ENCODE assay signal across 8 cellular contexts in the genomic region with DNA sequence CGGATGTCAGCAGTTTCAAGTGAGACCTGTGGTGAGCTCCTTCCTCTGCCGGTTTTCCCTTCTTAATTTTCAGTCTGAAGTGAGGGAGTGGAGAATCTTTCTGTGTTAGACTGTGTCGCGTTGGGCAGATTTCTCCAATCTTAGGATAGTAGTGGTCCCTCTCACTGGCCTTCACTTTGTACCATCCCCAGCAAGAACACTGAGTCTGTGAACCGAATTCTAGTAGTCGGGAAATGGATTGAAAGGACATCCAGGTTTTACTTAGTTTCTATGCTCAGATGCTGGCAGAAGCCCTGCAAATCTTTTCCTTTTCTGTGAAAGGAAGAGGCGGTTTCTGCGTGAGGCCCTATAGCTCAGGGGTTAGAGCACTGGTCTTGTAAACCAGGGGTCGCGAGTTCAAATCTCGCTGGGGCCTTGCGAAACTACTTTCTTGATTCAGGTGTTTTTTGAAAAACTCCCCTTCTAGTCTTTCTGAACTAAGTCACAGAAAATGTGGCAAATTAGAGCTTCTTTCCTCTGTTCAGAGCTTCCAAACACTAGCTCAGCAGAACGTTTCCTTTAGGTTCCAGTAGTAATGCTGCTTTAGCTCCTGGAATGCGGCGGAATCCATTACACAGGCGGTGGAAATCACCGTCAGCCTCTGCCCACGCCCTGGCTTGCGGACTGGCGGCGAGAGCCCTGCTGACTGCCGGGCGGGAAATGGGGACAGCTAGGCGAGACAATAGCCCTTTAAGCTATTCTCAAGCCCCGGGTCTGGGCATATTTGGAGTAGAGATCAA. TPM values are rescaled to one million over a fixed set of nuclear protein-coding genes. Genes with fewer than 3 reads are reported as not detected.
DNase-seq lines count a peak whose midpoint lies in the region; ATAC-seq, FAIRE-seq and TF ChIP-seq lines count a peak whose summit lies in the region.

No MANE protein-coding gene starts in this region.

- no peaks in the 10 kb centered on the region for H3K9me1 ChIP-seq in keratinocyte (ENCODE audit: control insufficient read depth, extremely low read depth, insufficient read depth, low read length)

- H3K4me1 ChIP-seq in DOHH2 (ENCODE audit: control insufficient read depth, low read length) (peaks cover 44% of the 10 kb centered on the region), HCT116 (ENCODE audit: control insufficient read depth in 1 of 2, insufficient read depth in 2 of 2, low read length in 2 of 2) (peaks cover 27 to 64% of the 10 kb centered on the region in 2 experiments), keratinocyte (ENCODE audit: control insufficient read depth, extremely low read depth, insufficient read depth, low read length) (peaks cover 19% of the 10 kb centered on the region)

- FAIRE-seq in keratinocyte (lab: Jason Lieb, UNC), result no peak

- no TSS peak for BruUV-seq in HCT116 (replicated peaks; lab: Mats Ljungman, UMichigan)

- peaks cover 16% of the 10 kb centered on the region for H3K4me1 Mint-ChIP-seq in activated B cell treated with CpG ODN at 0.5 μM for 24 hours

- H3K36me3 ChIP-seq in DOHH2 (ENCODE audit: control insufficient read depth, low read length) (no peaks in the 10 kb centered on the region), HCT116 (ENCODE audit: control insufficient read depth in 1 of 2, insufficient read depth in 2 of 2, low read length in 2 of 2) (no peaks in the 10 kb centered on the region), keratinocyte (ENCODE audit: control insufficient read depth in 2 of 2, extremely low read depth in 1 of 2, insufficient read depth in 2 of 2, low read length in 2 of 2) (no peaks in the 10 kb centered on the region)

- no peaks in the 10 kb centered on the region for H3K27me3 Mint-ChIP-seq in activated B cell treated with CpG ODN at 0.5 μM for 24 hours

- peak overlapping the region; percentile 95 for H3K4me2 ChIP-seq in DOHH2 (ENCODE audit: low read length)
- H3K4me2 ChIP-seq in HCT116 (ENCODE audit: low read length), result peak overlapping the region; percentile 96
- peak overlapping the region; percentile 88 for H3K4me2 ChIP-seq in keratinocyte (ENCODE audit: control insufficient read depth, extremely low read depth, insufficient read depth, low read depth, low read length)

- H2AFZ ChIP-seq in HCT116 (ENCODE audit: low read depth, low read length, poor library complexity, severe bottlenecking), result peak overlapping the region; percentile 92
- peak overlapping the region; percentile 96 for H2AFZ ChIP-seq in keratinocyte (ENCODE audit: control insufficient read depth, low read length)

- intact Hi-C loops in HCT116 (cut with micrococcal nuclease) (loop anchor here (1.0 to 5.0 kb wide), 6 partner anchors 18 to 339 kb away; a partner anchor contains a TSS), activated B cell treated with CpG ODN at 0.5 μM for 24 hours (cut with micrococcal nuclease) (loop anchor here (1.0 to 5.0 kb wide), 10 partner anchors 13 to 831 kb away; a partner anchor contains a TSS)

- TF ChIP-seq POLR2A in HCT116 (IDR thresholded peaks at IDR 0.05; ENCODE audit: borderline replicate concordance, extremely low read depth, insufficient read depth, insufficient read length), result peak; percentile 17

- no peak for TF ChIP-seq RAD21 in HCT116 (IDR thresholded peaks at IDR 0.05; ENCODE audit: low read depth)

- DNase-seq in HCT116 (ENCODE audit: low read depth, low spot score) (peak; percentile 83), NCI-H2107 (lab: John Stamatoyannopoulos, UW) (peak; percentile 50), activated B cell treated with CpG ODN at 0.5 μM for 24 hours (peak; percentile 68), keratinocyte (ENCODE audit: low read depth, low spot score) (peak; percentile 85)
- peak; percentile 89 for DNase-seq in central memory CD4-positive, alpha-beta T cell
- peak; percentile 83 for DNase-seq in stimulated activated CD4-positive, alpha-beta T cell treated with anti-CD3 and anti-CD28 coated beads, Interleukin-12 subunit alpha, Interleukin-12 subunit beta, amount 100 ng/mL, for 4 hours

- H3K27ac ChIP-seq in DOHH2 (ENCODE audit: low read depth, low read length) (peak overlapping the region; percentile 76), HCT116 (ENCODE audit: low read depth, low read length) (peak overlapping the region; percentile 97), keratinocyte (ENCODE audit: control insufficient read depth, insufficient read depth, low read length) (peak overlapping the region; percentile 90)

- RAD21 ChIA-PET in HCT116 (lab: Charles Lee; ENCODE audit: low non-redundant PET in 1 of 2, low total read pairs in 2 of 2, uncharacterized antibody in 2 of 2, unreplicated experiment in 2 of 2), result interaction anchor here (1.0 to 1.1 kb wide), 2 partner anchors 18 to 19 kb away, joined by 4 read pairs; no protein-coding TSS in a partner anchor

- POLR2A ChIA-PET in HCT116 (lab: Charles Lee) (interaction anchor here (1.2 to 6.1 kb wide), 9 partner anchors 10 to 338 kb away, joined by 4 to 47 read pairs (median 9); a partner anchor contains a TSS), activated B cell treated with CpG ODN at 0.5 μM for 24 hours (lab: Charles Lee) (interaction anchor here (0.7 to 7.4 kb wide), 24 partner anchors 9 to 422 kb away, joined by 3 to 180 read pairs (median 7); a partner anchor contains a TSS)

- peak overlapping the region; percentile 96 for H3K4me3 ChIP-seq in DOHH2 (ENCODE audit: low read length)
- H3K4me3 ChIP-seq in HCT116 (replicated peaks in 1 of 2; ENCODE audit: low read depth in 1 of 2, low read length in 2 of 2), result peak overlapping the region; percentile 65 to 72
- H3K4me3 ChIP-seq in keratinocyte (ENCODE audit: control insufficient read depth in 2 of 3, extremely low read depth in 1 of 3, insufficient read depth in 2 of 3, low read depth in 1 of 3, low read length in 3 of 3), result peak overlapping the region; percentile 75 to 87 (median 84)

- H3K36me3 Mint-ChIP-seq in activated B cell treated with CpG ODN at 0.5 μM for 24 hours (ENCODE audit: low read depth), result no peaks in the 10 kb centered on the region

- H3K9me3 ChIP-seq in DOHH2 (ENCODE audit: control insufficient read depth, insufficient read depth, low read length) (no peaks in the 10 kb centered on the region), HCT116 (ENCODE audit: control insufficient read depth in 1 of 2, insufficient read depth in 1 of 2, low read depth in 1 of 2, low read length in 2 of 2) (no peaks in the 10 kb centered on the region), keratinocyte (ENCODE audit: control insufficient read depth, low read depth, low read length) (no peaks in the 10 kb centered on the region)

- H3K27me3 ChIP-seq in DOHH2 (ENCODE audit: control insufficient read depth, low read length), result peaks cover 5% of the 10 kb centered on the region
- H3K27me3 ChIP-seq in HCT116 (ENCODE audit: insufficient read depth, low read length), result no peaks in the 10 kb centered on the region
- no peaks in the 10 kb centered on the region for H3K27me3 ChIP-seq in keratinocyte (ENCODE audit: control insufficient read depth, extremely low read depth, insufficient read depth, low read length)

- CTCF ChIA-PET in HCT116 (lab: Charles Lee) (interaction anchor here (0.7 to 6.1 kb wide), 9 partner anchors 10 to 266 kb away, joined by 3 to 59 read pairs (median 13); no protein-coding TSS in a partner anchor), activated B cell treated with CpG ODN at 0.5 μM for 24 hours (lab: Charles Lee) (interaction anchor here (0.6 to 8.0 kb wide), 13 partner anchors 10 to 354 kb away, joined by 3 to 95 read pairs (median 7); no protein-coding TSS in a partner anchor)

- ATAC-seq in HCT116 (peak; percentile 13), activated B cell treated with CpG ODN at 0.5 μM for 24 hours (ENCODE audit: low read depth) (peak; percentile 27), GM18519 (IDR thresholded peaks at IDR 0.05; ENCODE audit: low FRiP score, unreplicated experiment) (no peak)

- H3K9me2 ChIP-seq in DOHH2 (replicated peaks; ENCODE audit: control insufficient read depth, low read length) (no peaks in the 10 kb centered on the region), HCT116 (ENCODE audit: insufficient read depth) (no peaks in the 10 kb centered on the region)

- H3F3A ChIP-seq in DOHH2 (ENCODE audit: control insufficient read depth, insufficient read depth), result peaks cover 31% of the 10 kb centered on the region

- dilution Hi-C loops in keratinocyte (cut with MboI; ENCODE audit: extremely low pct_ligation_motif_present, low sequenced_read_pairs), result no loop called here

- H3K9me3 Mint-ChIP-seq in activated B cell treated with CpG ODN at 0.5 μM for 24 hours, result no peaks in the 10 kb centered on the region

- H3K4me3 Mint-ChIP-seq in activated B cell treated with CpG ODN at 0.5 μM for 24 hours, result no peak overlapping the region

- H3K9ac ChIP-seq in HCT116 (ENCODE audit: low read length), result peak overlapping the region; percentile 74
- H3K9ac ChIP-seq in keratinocyte (ENCODE audit: control insufficient read depth, extremely low read depth, insufficient read depth, low read length), result peak overlapping the region; percentile 90

- no peak for TF ChIP-seq CTCF in DOHH2 (IDR thresholded peaks at IDR 0.05; ENCODE audit: low read depth, low read length, poor library complexity, severe bottlenecking)
- TF ChIP-seq CTCF in HCT116 (IDR thresholded peaks at IDR 0.05 in 2 of 3, conservative IDR thresholded peaks at IDR 0.05 in 1 of 3; ENCODE audit: borderline replicate concordance in 1 of 3, insufficient read depth in 1 of 3, low read depth in 2 of 3, low read length in 2 of 3), result no peak
- no peak for TF ChIP-seq CTCF in activated B cell treated with CpG ODN at 0.5 μM for 24 hours (IDR thresholded peaks at IDR 0.05)
- no peak for TF ChIP-seq CTCF in keratinocyte (optimal IDR thresholded peaks at IDR 0.05 in 1 of 3, IDR thresholded peaks at IDR 0.05 in 1 of 3, conservative IDR thresholded peaks at IDR 0.05 in 1 of 3; ENCODE audit: extremely low read depth in 1 of 3, insufficient read depth in 2 of 3, low read length in 3 of 3)

- no peaks in the 10 kb centered on the region for H4K20me1 ChIP-seq in DOHH2 (ENCODE audit: control insufficient read depth, insufficient read depth, low read depth, low read length)
- H4K20me1 ChIP-seq in HCT116 (ENCODE audit: insufficient read depth), result no peaks in the 10 kb centered on the region
- no peaks in the 10 kb centered on the region for H4K20me1 ChIP-seq in keratinocyte (ENCODE audit: control insufficient read depth, extremely low read depth, insufficient read depth, low read length)

- H3K79me2 ChIP-seq in DOHH2 (ENCODE audit: control insufficient read depth, low read length) (no peaks in the 10 kb centered on the region), HCT116 (ENCODE audit: insufficient read depth, low read length) (no peaks in the 10 kb centered on the region), keratinocyte (ENCODE audit: control insufficient read depth, insufficient read depth, low read length) (no peaks in the 10 kb centered on the region)

- no peak overlapping the region for H3K27ac Mint-ChIP-seq in activated B cell treated with CpG ODN at 0.5 μM for 24 hours

RNA-seq across cellular contexts. Expression of a gene that starts 2.8 kb away (rescaled TPM):
- 3.9 TPM for total RNA-seq in HCT116 (2021; ENCODE audit: unreplicated experiment)
- 16.7 and 19.5 TPM in 2 replicates for polyA plus RNA-seq in HCT116 (2012)
- total RNA-seq in activated B cell treated with CpG ODN at 0.5 μM for 24 hours, result 0.20 and 1.0 TPM in 2 replicates
- polyA plus RNA-seq in keratinocyte, result 5.5 to 12.8 TPM (median 9.5 TPM) in 3 replicates
- 3.5 TPM for polyA plus RNA-seq in keratinocyte (2011; ENCODE audit: low read depth)
- 4.5 and 6.7 TPM in 2 replicates for polyA plus RNA-seq in keratinocyte (2011; cell fraction: cytosol; rRNA removed)
- polyA plus RNA-seq in keratinocyte (2011; cell fraction: nucleus; rRNA removed), result 12.6 and 16.3 TPM in 2 replicates
- polyA plus RNA-seq in keratinocyte (2012; ENCODE audit: low replicate concordance), result 3.5 and 7.1 TPM in 2 replicates
- 1.7 to 6.6 TPM (median 5.3 TPM) in 3 replicates for polyA minus RNA-seq in keratinocyte
- not detected for polyA minus RNA-seq in keratinocyte (2011; cell fraction: cytosol; rRNA and poly(A)+ RNA removed)
- polyA minus RNA-seq in keratinocyte (2011; cell fraction: nucleus; rRNA and poly(A)+ RNA removed), result 3.7 and 4.8 TPM in 2 replicates

RNA-seq across cellular contexts. Expression of a gene that starts 7.0 kb away (rescaled TPM):
- total RNA-seq in HCT116 (2021; ENCODE audit: unreplicated experiment) (5.8 TPM), activated B cell treated with CpG ODN at 0.5 μM for 24 hours (1.1 TPM in 1 of 2 replicates, not detected in the other)
- 15.4 and 18.0 TPM in 2 replicates for polyA plus RNA-seq in HCT116 (2012)
- polyA plus RNA-seq in keratinocyte, result 3.7 to 4.4 TPM (median 4.0 TPM) in 3 replicates
- polyA plus RNA-seq in keratinocyte (2011; ENCODE audit: low read depth), result 1.1 TPM
- polyA plus RNA-seq in keratinocyte (2011; cell fraction: cytosol; rRNA removed), result 2.3 and 3.0 TPM in 2 replicates
- 4.1 and 5.8 TPM in 2 replicates for polyA plus RNA-seq in keratinocyte (2011; cell fraction: nucleus; rRNA removed)
- polyA plus RNA-seq in keratinocyte (2012; ENCODE audit: low replicate concordance), result 3.0 and 9.3 TPM in 2 replicates
- polyA minus RNA-seq in keratinocyte, result 1.9 to 4.0 TPM (median 2.3 TPM) in 3 replicates
- 3.6 TPM for polyA minus RNA-seq in keratinocyte (2011; cell fraction: cytosol; rRNA and poly(A)+ RNA removed)
- 0.95 and 1.1 TPM in 2 replicates for polyA minus RNA-seq in keratinocyte (2011; cell fraction: nucleus; rRNA and poly(A)+ RNA removed)

RNA-seq across cellular contexts. Expression of a gene that starts 40.0 kb away (rescaled TPM):
- total RNA-seq in HCT116 (2021; ENCODE audit: unreplicated experiment) (not detected), activated B cell treated with CpG ODN at 0.5 μM for 24 hours (not detected in 2 replicates)
- not detected in 2 replicates for polyA plus RNA-seq in HCT116 (2012)
- polyA plus RNA-seq in keratinocyte, result not detected in 3 replicates
- not detected for polyA plus RNA-seq in keratinocyte (2011; ENCODE audit: low read depth)
- polyA plus RNA-seq in keratinocyte (2011; cell fraction: cytosol; rRNA removed), result not detected in 2 replicates
- not detected in 2 replicates for polyA plus RNA-seq in keratinocyte (2011; cell fraction: nucleus; rRNA removed)
- not detected in 2 replicates for polyA plus RNA-seq in keratinocyte (2012; ENCODE audit: low replicate concordance)
- polyA minus RNA-seq in keratinocyte, result not detected in 3 replicates
- polyA minus RNA-seq in keratinocyte (2011; cell fraction: cytosol; rRNA and poly(A)+ RNA removed), result not detected
- not detected in 2 replicates for polyA minus RNA-seq in keratinocyte (2011; cell fraction: nucleus; rRNA and poly(A)+ RNA removed)
